ENCODE assay signal across 38 cellular contexts in the genomic region with DNA sequence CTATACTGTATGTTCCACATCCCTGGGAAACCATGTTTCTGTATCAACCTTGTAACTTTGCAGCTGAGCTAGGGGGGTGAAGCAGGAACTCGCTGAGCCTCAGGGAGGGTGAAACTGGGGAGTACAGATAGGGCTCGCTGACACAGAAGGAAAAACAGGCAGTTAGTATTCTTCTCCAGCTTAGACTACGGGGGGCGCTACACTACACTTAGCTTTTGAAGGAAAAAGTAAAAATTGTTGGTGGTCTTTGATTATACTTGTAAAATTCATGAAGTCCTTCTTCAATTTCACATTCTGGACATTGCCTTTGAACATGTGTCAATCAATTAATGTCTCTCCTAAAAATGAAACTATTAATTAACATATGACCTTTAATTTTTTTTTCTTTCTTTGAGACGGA.
"Had no signal": no experiment of that assay in that cellular context is flagged by ENCODE, and none has a peak within 500 bp of the region (broad histone marks: within the 10 kb centered on the region; RNA-seq: fewer than 3 reads in every experiment).

No MANE protein-coding gene starts in this region.

- H3K4me3 Mint-ChIP-seq: activated B cell treated with CpG ODN at 0.5 μM for 24 hours; activated CD4-positive, alpha-beta memory T cell treated with anti-CD3 and anti-CD28 coated beads for 36 hours; activated CD4-positive, alpha-beta T cell treated with anti-CD3 and anti-CD28 coated beads, Interleukin-2, amount 10 ng/mL, durations not matched to agents 24 days and 14 days; activated CD8-positive, alpha-beta T cell treated with anti-CD3 and anti-CD28 coated beads for 36 hours; activated naive CD8-positive, alpha-beta T cell treated with anti-CD3 and anti-CD28 coated beads for 36 hours; activated T-cell treated with anti-CD3 and anti-CD28 coated beads, Interleukin-2, amount 50 U/mL, for 4 hours; activated T-cell treated with anti-CD3 and anti-CD28 coated beads, Interleukin-2, amount 50 U/mL, for 72 hours; activated T-helper 1 cell treated with anti-CD3 and anti-CD28 coated beads, Interleukin-12 subunit alpha, Interleukin-12 subunit beta, Interleukin-2, Interleukin-4 antibody, amounts not matched to agents 30 ng/mL and 10 ng/mL and 1 ng/mL, durations not matched to agents 14 hours and 24 hours and 36 hours; activated T-helper 17 cell treated with anti-CD3 and anti-CD28 coated beads, Interleukin-2, amount 50 U/mL, for 72 hours; central memory CD8-positive, alpha-beta T cell; T-helper 1 cell treated with Interleukin-12 subunit alpha and Interleukin-12 subunit beta and Interleukin-4 antibody, amounts not matched to agents 30 μg/mL and 1 μg/mL, for 36 hours; T-helper 2 cell treated with Interferon-gamma antibody and Interleukin-4, amounts not matched to agents 5 μg/mL and 100 μg/mL, for 36 hours had no signal

- H3K9me3 Mint-ChIP-seq: activated B cell treated with CpG ODN at 0.5 μM for 24 hours; activated CD4-positive, alpha-beta memory T cell treated with anti-CD3 and anti-CD28 coated beads for 36 hours; activated CD4-positive, alpha-beta T cell treated with anti-CD3 and anti-CD28 coated beads, Interleukin-2, amount 10 ng/mL, durations not matched to agents 24 days and 14 days; activated CD8-positive, alpha-beta T cell treated with anti-CD3 and anti-CD28 coated beads for 36 hours; activated naive CD4-positive, alpha-beta T cell treated with anti-CD3 and anti-CD28 coated beads, Interleukin-2, amount 50 U/mL, for 72 hours; activated naive CD8-positive, alpha-beta T cell treated with anti-CD3 and anti-CD28 coated beads for 36 hours; activated T-cell treated with anti-CD3 and anti-CD28 coated beads, Interleukin-2, amount 50 U/mL, for 4 hours; activated T-cell treated with anti-CD3 and anti-CD28 coated beads, Interleukin-2, amount 50 U/mL, for 72 hours; activated T-helper 1 cell treated with anti-CD3 and anti-CD28 coated beads, Interleukin-12 subunit alpha, Interleukin-12 subunit beta, Interleukin-2, Interleukin-4 antibody, amounts not matched to agents 30 ng/mL and 10 ng/mL and 1 ng/mL, durations not matched to agents 14 hours and 24 hours and 36 hours; activated T-helper 17 cell treated with anti-CD3 and anti-CD28 coated beads, Interleukin-2, amount 50 U/mL, for 72 hours; central memory CD8-positive, alpha-beta T cell; T-helper 1 cell treated with Interleukin-12 subunit alpha and Interleukin-12 subunit beta and Interleukin-4 antibody, amounts not matched to agents 30 μg/mL and 1 μg/mL, for 36 hours; T-helper 2 cell treated with Interferon-gamma antibody and Interleukin-4, amounts not matched to agents 5 μg/mL and 100 μg/mL, for 36 hours had no signal

- H3K4me3 ChIP-seq: adrenal gland, body of pancreas, breast epithelium, cardiac muscle cell had no signal

- H3K4me1 Mint-ChIP-seq: activated B cell treated with CpG ODN at 0.5 μM for 24 hours had no signal

- H3K27me3 Mint-ChIP-seq: activated CD4-positive, alpha-beta memory T cell treated with anti-CD3 and anti-CD28 coated beads for 36 hours; activated CD8-positive, alpha-beta T cell treated with anti-CD3 and anti-CD28 coated beads for 36 hours; central memory CD8-positive, alpha-beta T cell had no signal

- DNase-seq: activated B cell treated with CpG ODN at 0.5 μM for 24 hours; activated CD4-positive, alpha-beta memory T cell treated with anti-CD3 and anti-CD28 coated beads for 36 hours; activated CD4-positive, alpha-beta T cell treated with anti-CD3 and anti-CD28 coated beads for 4 hours; activated CD4-positive, alpha-beta T cell treated with anti-CD3 and anti-CD28 coated beads, Interleukin-2, amount 10 ng/mL, durations not matched to agents 24 days and 14 days; activated CD4-positive, alpha-beta T cell treated with anti-CD3 and anti-CD28 coated beads, Interleukin-2, amount 50 U/mL, for 1 hour; activated CD4-positive, alpha-beta T cell treated with anti-CD3 and anti-CD28 coated beads, Interleukin-2, amount 50 U/mL, for 4 hours; activated CD4-positive, CD25-positive, alpha-beta regulatory T cell treated with anti-CD3 and anti-CD28 coated beads, Interleukin-2, amount 50 U/mL, for 72 hours; activated CD8-positive, alpha-beta memory T cell treated with anti-CD3 and anti-CD28 coated beads, Interleukin-2, amount 50 U/mL, for 4 hours; activated CD8-positive, alpha-beta T cell treated with anti-CD3 and anti-CD28 coated beads for 36 hours; activated effector memory CD4-positive, alpha-beta T cell treated with anti-CD3 and anti-CD28 coated beads, Interleukin-2, amount 50 U/mL, for 16 hours; activated gamma-delta T cell treated with Interleukin-2 at 50 U/mL for 16 hours; activated naive CD4-positive, alpha-beta T cell treated with anti-CD3 and anti-CD28 coated beads, Interleukin-2, amount 50 U/mL, for 16 hours; activated naive CD4-positive, alpha-beta T cell treated with Interleukin-2 at 50 U/mL for 16 hours; activated naive CD8-positive, alpha-beta T cell treated with anti-CD3 and anti-CD28 coated beads for 36 hours; activated T-cell treated with anti-CD3 and anti-CD28 coated beads for 4 hours; activated T-cell treated with anti-CD3 and anti-CD28 coated beads, Interleukin-2, amount 50 U/mL, for 1 hour; activated T-cell treated with anti-CD3 and anti-CD28 coated beads, Interleukin-2, amount 50 U/mL, for 4 hours; activated T-cell treated with anti-CD3 and anti-CD28 coated beads, Interleukin-2, amount 50 U/mL, for 72 hours; adrenal gland; amniotic stem cell; aorta; body of pancreas; brain microvascular endothelial cell; cerebellar nuclear complex; T-helper 1 cell; T-helper 2 cell; T-helper 9 cell had no signal

- H3K27ac Mint-ChIP-seq: activated B cell treated with CpG ODN at 0.5 μM for 24 hours; activated CD4-positive, alpha-beta memory T cell treated with anti-CD3 and anti-CD28 coated beads for 36 hours; activated CD4-positive, alpha-beta T cell treated with anti-CD3 and anti-CD28 coated beads, Interleukin-2, amount 10 ng/mL, durations not matched to agents 24 days and 14 days; activated CD8-positive, alpha-beta T cell treated with anti-CD3 and anti-CD28 coated beads for 36 hours; activated naive CD4-positive, alpha-beta T cell treated with anti-CD3 and anti-CD28 coated beads, Interleukin-2, amount 50 U/mL, for 72 hours; activated naive CD8-positive, alpha-beta T cell treated with anti-CD3 and anti-CD28 coated beads for 36 hours; activated T-cell treated with anti-CD3 and anti-CD28 coated beads, Interleukin-2, amount 50 U/mL, for 72 hours; activated T-helper 1 cell treated with anti-CD3 and anti-CD28 coated beads, Interleukin-12 subunit alpha, Interleukin-12 subunit beta, Interleukin-2, Interleukin-4 antibody, amounts not matched to agents 30 ng/mL and 10 ng/mL and 1 ng/mL, durations not matched to agents 14 hours and 24 hours and 36 hours; activated T-helper 17 cell treated with anti-CD3 and anti-CD28 coated beads, Interleukin-2, amount 50 U/mL, for 72 hours; T-helper 1 cell treated with Interleukin-12 subunit alpha and Interleukin-12 subunit beta and Interleukin-4 antibody, amounts not matched to agents 30 μg/mL and 1 μg/mL, for 36 hours; T-helper 2 cell treated with Interferon-gamma antibody and Interleukin-4, amounts not matched to agents 5 μg/mL and 100 μg/mL, for 36 hours had no signal

- H3K36me3 Mint-ChIP-seq: activated CD4-positive, alpha-beta memory T cell treated with anti-CD3 and anti-CD28 coated beads for 36 hours; activated naive CD4-positive, alpha-beta T cell treated with anti-CD3 and anti-CD28 coated beads, Interleukin-2, amount 50 U/mL, for 72 hours; activated naive CD8-positive, alpha-beta T cell treated with anti-CD3 and anti-CD28 coated beads for 36 hours had no signal

- FAIRE-seq: astrocyte, TTC549 had no signal

- H3K27ac ChIP-seq: adrenal gland, body of pancreas, brain microvascular endothelial cell, breast epithelium, cardiac muscle cell, VCaP had no signal

- H3K36me3 ChIP-seq: adrenal gland, brain microvascular endothelial cell, breast epithelium, cardiac muscle cell had no signal

- H3K27me3 ChIP-seq: adrenal gland, body of pancreas, brain microvascular endothelial cell, breast epithelium had no signal

- H3K9me3 ChIP-seq: adrenal gland, body of pancreas, breast epithelium had no signal

- H3K4me1 ChIP-seq: adrenal gland, body of pancreas, breast epithelium had no signal

- ATAC-seq: activated CD8-positive, alpha-beta T cell treated with anti-CD3 and anti-CD28 coated beads for 36 hours; activated naive CD4-positive, alpha-beta T cell treated with anti-CD3 and anti-CD28 coated beads, Interleukin-2, amount 50 U/mL, for 72 hours; activated T-cell treated with anti-CD3 and anti-CD28 coated beads, Interleukin-2, amount 50 U/mL, for 4 hours; activated T-cell treated with anti-CD3 and anti-CD28 coated beads, Interleukin-2, amount 50 U/mL, for 72 hours; activated T-helper 17 cell treated with anti-CD3 and anti-CD28 coated beads, Interleukin-2, amount 50 U/mL, for 72 hours; body of pancreas had no signal
